8 cellular contexts compared by ENCODE assay signal in genomic region chr6:45377555-45378323, GRCh38. TPM values are rescaled to one million over a fixed set of nuclear protein-coding genes. Genes with fewer than 3 reads are reported as not detected.
DNase-seq lines count a peak whose midpoint lies in the region; ATAC-seq, FAIRE-seq and TF ChIP-seq lines count a peak whose summit lies in the region.

TSS of gene SUPT3H (minus strand) at chr6:45377934.

- peak within 1 kb of the TSS; percentile 92 to 98 for H3K27ac ChIP-seq in right atrium auricular region
- H3K27ac ChIP-seq in psoas muscle: peak within 1 kb of the TSS; percentile 96
- peak within 1 kb of the TSS; percentile 92 to 96 for H3K27ac ChIP-seq in uterus

- no peaks in the 10 kb centered on the region for H3K27me3 ChIP-seq in right atrium auricular region
- no peaks in the 10 kb centered on the region for H3K27me3 ChIP-seq in psoas muscle (ENCODE audit: insufficient read depth in 3 of 3, low read length in 2 of 3)
- H3K27me3 ChIP-seq in uterus: no peaks in the 10 kb centered on the region

- WGBS in psoas muscle, 3 donors: 0 to 1% (median 1%) methylated on average over 67 to 75 of the region's 75 CpGs

- peaks cover 0 to 17% of the 10 kb centered on the region in 2 donors for H3K4me1 ChIP-seq in right atrium auricular region
- H3K4me1 ChIP-seq in psoas muscle: peaks cover 9% of the 10 kb centered on the region
- H3K4me1 ChIP-seq in uterus: no peaks in the 10 kb centered on the region

- H3K36me3 ChIP-seq in right atrium auricular region (no peaks in the 10 kb centered on the region), psoas muscle (ENCODE audit: insufficient read depth in 1 of 2, low read depth in 1 of 2) (no peaks in the 10 kb centered on the region), uterus (no peaks in the 10 kb centered on the region)

- ATAC-seq in HG02763 (IDR thresholded peaks at IDR 0.05; ENCODE audit: unreplicated experiment): peak; percentile 93
- peak; percentile 97 for ATAC-seq in psoas muscle

- DNase-seq in GM12892 (ENCODE audit: insufficient read length) (peak; percentile 59), NCI-H1417 treated with DMSO at 0.1 percent for 48 hours (lab: John Stamatoyannopoulos, UW) (peak; percentile 46), T-helper 1 cell (peak; percentile 84 to 93 (median 84)), amniotic stem cell (lab: John Stamatoyannopoulos, UW) (peak; percentile 97), right atrium auricular region (ENCODE audit: low spot score) (peak; percentile 86), psoas muscle (peak; percentile 93 to 95), uterus (peak; percentile 92 to 93)

- TF ChIP-seq POLR2A in GM12892 (IDR thresholded peaks at IDR 0.05; ENCODE audit: low read depth, low read length): peak; percentile 78
- TF ChIP-seq POLR2A in uterus (IDR thresholded peaks at IDR 0.05): peak; percentile 74 to 80

- peak in 1 of 2 donors; percentile 40 for TF ChIP-seq CTCF in right atrium auricular region (IDR thresholded peaks at IDR 0.05)
- peak; percentile 27 for TF ChIP-seq CTCF in psoas muscle (IDR thresholded peaks at IDR 0.05)
- TF ChIP-seq CTCF in uterus (IDR thresholded peaks at IDR 0.05): peak in 3 of 4 experiments; percentile 27 to 32 (median 28)

- intact Hi-C loops in psoas muscle (cut with DNase I) (loop anchor here in 1 of 2 donors (5.0 kb wide), 1 partner anchor 335 kb away; no protein-coding TSS in a partner anchor), uterus (cut with DNase I; ENCODE audit: low total_unique reads) (no loop called here)

- H3K9me3 ChIP-seq in right atrium auricular region: no peaks in the 10 kb centered on the region
- H3K9me3 ChIP-seq in psoas muscle: no peaks in the 10 kb centered on the region
- H3K9me3 ChIP-seq in uterus: no peaks in the 10 kb centered on the region

- H3K4me3 ChIP-seq in right atrium auricular region (peak within 1 kb of the TSS; percentile 82 to 85), psoas muscle (peak within 1 kb of the TSS; percentile 84), uterus (peak within 1 kb of the TSS; percentile 56 to 82)

- FAIRE-seq in GM12892 (lab: Jason Lieb, UNC): peak; percentile 98

RNA-seq across cellular contexts. Expression of gene SUPT3H, which starts in this region (rescaled TPM):
- 2.9 TPM for polyA plus RNA-seq in GM12892 (2012; ENCODE audit: missing spikeins)
- 1 to 10 TPM; 2.5 to 4.5 TPM for total RNA-seq in right atrium auricular region
- total RNA-seq in psoas muscle: 1 to 10 TPM; 1.9 to 3.3 (median 2.5) TPM
- polyA plus RNA-seq in psoas muscle: 1 to 10 TPM; 1.7 to 4.3 (median 3.1) TPM
- total RNA-seq in uterus: 10 to 100 TPM in 2 of 4 donors, 1 to 10 TPM in 2; 1.3 to 14.9 (median 7.6) TPM

Comparison
In these comparisons a context has a peak if more than half of its experiments do, and no peak if none do; other contexts are left out.
1. Peak in every context shown above with its lines: DNase-seq, ATAC-seq, H3K4me3 ChIP-seq and H3K27ac ChIP-seq.
2. DNase-seq: peak in every context shown above with its lines; median percentile 97 in amniotic stem cell; 94 in psoas muscle; 92 in uterus; 86 in right atrium auricular region; 84 in T-helper 1 cell; 59 in GM12892; 46 in NCI-H1417 treated with DMSO at 0.1 percent for 48 hours.